In the genomic region with DNA sequence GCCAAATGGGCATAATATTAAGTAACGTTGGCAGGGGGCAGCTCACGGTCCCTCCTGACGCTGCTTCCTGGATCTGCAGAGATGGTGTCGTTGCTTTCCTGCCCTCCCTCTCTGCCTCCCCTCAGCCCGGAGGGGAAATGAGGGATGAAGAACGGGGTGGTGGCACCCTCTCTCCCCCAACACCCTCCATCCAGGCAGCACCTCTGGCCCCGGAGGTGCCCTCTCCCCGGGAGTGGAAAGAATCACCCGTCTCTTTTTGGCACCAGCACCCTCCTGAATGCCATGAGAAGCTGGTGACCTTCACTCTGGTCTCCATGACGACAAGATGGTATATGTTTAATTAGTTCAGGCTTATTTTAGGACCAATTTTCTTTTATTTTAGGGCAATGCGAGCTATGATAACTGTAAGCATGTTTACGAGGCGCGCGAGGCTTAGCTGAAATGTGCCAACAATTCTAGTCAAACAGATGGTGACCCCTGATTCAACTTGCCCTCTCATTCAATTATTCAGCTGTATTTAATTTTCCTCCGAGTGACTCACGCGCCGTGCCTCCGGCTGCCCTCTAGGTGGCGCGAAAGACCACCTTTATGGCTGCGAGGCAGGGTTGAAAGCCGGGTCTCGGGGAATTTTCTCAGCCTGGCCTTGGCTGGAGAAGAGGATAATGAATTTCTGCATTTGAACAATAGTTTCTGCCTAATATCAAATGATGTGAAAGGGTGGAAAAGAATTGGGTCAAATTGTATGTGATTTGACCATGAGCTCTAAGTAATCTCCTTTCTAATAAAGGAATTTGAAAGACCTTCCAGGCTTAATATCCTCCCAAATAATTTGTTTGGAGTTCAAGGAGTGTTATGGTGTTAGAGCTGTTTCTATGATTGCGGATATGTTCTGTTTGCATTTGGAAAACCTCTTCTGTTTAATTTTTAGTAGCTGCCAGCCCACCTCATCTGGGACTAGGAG, we compare ENCODE assay signal across 9 cellular contexts.
DNase-seq lines count a peak whose midpoint lies in the region; ATAC-seq and TF ChIP-seq lines count a peak whose summit lies in the region.
"Had no signal": no experiment of that assay in that cellular context is flagged by ENCODE, and none has a peak within 500 bp of the region (broad histone marks: within the 10 kb centered on the region; RNA-seq: fewer than 3 reads in every experiment).

No MANE protein-coding gene starts in this region.

- no peaks in the 10 kb centered on the region for H3K9me3 ChIP-seq in skeletal muscle satellite cell (replicated peaks; ENCODE audit: low read length)
- H3K9me3 ChIP-seq: BLaER1 had no signal

- H3K9me3 Mint-ChIP-seq in T-helper 2 cell treated with Interferon-gamma antibody and Interleukin-4, amounts not matched to agents 5 μg/mL and 100 μg/mL, for 36 hours, result no peaks in the 10 kb centered on the region
- peaks cover 0 to 3% (median 0%) of the 10 kb centered on the region in 5 experiments for H3K9me3 Mint-ChIP-seq in brain

- H3K4me1 Mint-ChIP-seq in T-helper 2 cell treated with Interferon-gamma antibody and Interleukin-4, amounts not matched to agents 5 μg/mL and 100 μg/mL, for 36 hours (ENCODE audit: low read depth), result no peaks in the 10 kb centered on the region
- peaks cover 81% of the 10 kb centered on the region for H3K4me1 Mint-ChIP-seq in brain

- H3K27me3 Mint-ChIP-seq in T-helper 2 cell treated with Interferon-gamma antibody and Interleukin-4, amounts not matched to agents 5 μg/mL and 100 μg/mL, for 36 hours (ENCODE audit: low read depth), result peaks cover 12% of the 10 kb centered on the region
- peaks cover 4% of the 10 kb centered on the region for H3K27me3 Mint-ChIP-seq in brain

- H3K4me3 ChIP-seq in skeletal muscle satellite cell (ENCODE audit: low read length), result no peak overlapping the region
- H3K4me3 ChIP-seq: BLaER1 had no signal

- ATAC-seq in HG03521 (IDR thresholded peaks at IDR 0.05; ENCODE audit: unreplicated experiment), result no peak

- no peak overlapping the region for H3K27ac Mint-ChIP-seq in T-helper 2 cell treated with Interferon-gamma antibody and Interleukin-4, amounts not matched to agents 5 μg/mL and 100 μg/mL, for 36 hours
- peak overlapping the region; percentile 79 to 96 (median 90) for H3K27ac Mint-ChIP-seq in brain

- H3K4me3 Mint-ChIP-seq in T-helper 2 cell treated with Interferon-gamma antibody and Interleukin-4, amounts not matched to agents 5 μg/mL and 100 μg/mL, for 36 hours, result no peak overlapping the region
- H3K4me3 Mint-ChIP-seq in brain, result peak overlapping the region; percentile 50 to 79 (median 58)

- H3K27me3 ChIP-seq in skeletal muscle satellite cell (ENCODE audit: control insufficient read depth, insufficient read depth, low read length), result peaks cover 46% of the 10 kb centered on the region
- H3K27me3 ChIP-seq: BLaER1 had no signal

- H3K4me2 ChIP-seq in skeletal muscle satellite cell (ENCODE audit: low read length), result peak overlapping the region; percentile 46
- H3K4me2 ChIP-seq: BLaER1 had no signal

- TF ChIP-seq CTCF in brain (conservative IDR thresholded peaks at IDR 0.05), result peak; percentile 92 to 95

- peak; percentile 25 for DNase-seq in NCI-H1092 treated with DMSO at 0.1 percent for 48 hours (lab: John Stamatoyannopoulos, UW)
- DNase-seq in NCI-H1092 (lab: John Stamatoyannopoulos, UW), result no peak
- peak; percentile 32 for DNase-seq in NCI-H1048 (lab: John Stamatoyannopoulos, UW)
- DNase-seq in T-helper 2 cell treated with Interferon-gamma antibody and Interleukin-4, amounts not matched to agents 5 μg/mL and 100 μg/mL, for 36 hours (ENCODE audit: low spot score), result peak; percentile 17
- peak in 45 of 51 donors; percentile 15 to 89 (median 58) for DNase-seq in hypothalamus (lab: John Stamatoyannopoulos, UW)

- H3K36me3 Mint-ChIP-seq in T-helper 2 cell treated with Interferon-gamma antibody and Interleukin-4, amounts not matched to agents 5 μg/mL and 100 μg/mL, for 36 hours (ENCODE audit: low read depth), result no peaks in the 10 kb centered on the region
- no peaks in the 10 kb centered on the region for H3K36me3 Mint-ChIP-seq in brain

- no peak overlapping the region for H3K9ac ChIP-seq in skeletal muscle satellite cell (ENCODE audit: low read depth, low read length)
- H3K9ac ChIP-seq: BLaER1 had no signal

- H3K36me3 ChIP-seq in skeletal muscle satellite cell (ENCODE audit: insufficient read depth, low read length), result no peaks in the 10 kb centered on the region
- H3K36me3 ChIP-seq: BLaER1 had no signal

- peaks cover 6% of the 10 kb centered on the region for H3K4me1 ChIP-seq in skeletal muscle satellite cell (ENCODE audit: control insufficient read depth, insufficient read depth, low read length)
- H3K4me1 ChIP-seq: BLaER1 had no signal
